8 cellular contexts compared by ENCODE assay signal in genomic region chr6:15663057-15663638, GRCh38. TPM values are rescaled to one million over a fixed set of nuclear protein-coding genes. Genes with fewer than 3 reads are reported as not detected.
DNase-seq lines count a peak whose midpoint lies in the region; ATAC-seq, FAIRE-seq and TF ChIP-seq lines count a peak whose summit lies in the region.

No MANE protein-coding gene starts in this region.

- peak overlapping the region; percentile 73 to 92 (median 88) for H3K27ac Mint-ChIP-seq in naive thymus-derived CD8-positive, alpha-beta T cell

- peaks cover 0 to 1% (median 0%) of the 10 kb centered on the region in 5 donors for H3K27me3 Mint-ChIP-seq in naive thymus-derived CD8-positive, alpha-beta T cell

- no peaks in the 10 kb centered on the region for H3K9me3 ChIP-seq in effector memory CD4-positive, alpha-beta T cell (ENCODE audit: control insufficient read depth, low read length)

- POLR2A ChIA-PET in naive thymus-derived CD8-positive, alpha-beta T cell (lab: Charles Lee): interaction anchor here (0.7 to 1.5 kb wide), 3 partner anchors 466 to 670 kb away, joined by 3 to 5 read pairs (median 3); partner anchors contain the start of gene MYLIP

- no peaks in the 10 kb centered on the region for H3K36me3 ChIP-seq in effector memory CD4-positive, alpha-beta T cell (ENCODE audit: control insufficient read depth, insufficient read depth, low read length)

- no peak for FAIRE-seq in D721Med (lab: Jason Lieb, UNC)
- FAIRE-seq in RCC 7860 (lab: Jason Lieb, UNC): no peak

- no peaks in the 10 kb centered on the region for H3K4me1 ChIP-seq in effector memory CD4-positive, alpha-beta T cell (ENCODE audit: control insufficient read depth, insufficient read depth, low read length, poor library complexity, severe bottlenecking)

- peak overlapping the region; percentile 65 to 94 (median 86) for H3K4me3 Mint-ChIP-seq in naive thymus-derived CD8-positive, alpha-beta T cell

- DNase-seq in D721Med (ENCODE audit: insufficient read length, low spot score): peak; percentile 86
- DNase-seq in H4 (ENCODE audit: low spot score): peak; percentile 46
- DNase-seq in RCC 7860 (ENCODE audit: low spot score): peak; percentile 23
- no peak for DNase-seq in effector memory CD4-positive, alpha-beta T cell
- DNase-seq in naive thymus-derived CD8-positive, alpha-beta T cell: peak in 1 of 10 donors; percentile 13
- no peak for DNase-seq in NCI-H748 (lab: John Stamatoyannopoulos, UW; ENCODE audit: unreplicated experiment)

- peak overlapping the region; percentile 46 for H3K27ac ChIP-seq in effector memory CD4-positive, alpha-beta T cell (ENCODE audit: insufficient read depth, low read length, poor library complexity, severe bottlenecking)

- peak overlapping the region; percentile 78 for H3K4me3 ChIP-seq in effector memory CD4-positive, alpha-beta T cell (ENCODE audit: insufficient read depth, low read depth, low read length, poor library complexity, severe bottlenecking)

- H3K4me1 Mint-ChIP-seq in naive thymus-derived CD8-positive, alpha-beta T cell: peaks cover 11 to 43% (median 30%) of the 10 kb centered on the region in 4 donors

- no peaks in the 10 kb centered on the region for H3K9me3 Mint-ChIP-seq in naive thymus-derived CD8-positive, alpha-beta T cell

- TF ChIP-seq CTCF in D721Med (IDR thresholded peaks at IDR 0.05; ENCODE audit: insufficient read depth, missing control alignments): no peak

- no peak for ATAC-seq in naive thymus-derived CD8-positive, alpha-beta T cell
- ATAC-seq in GM21619 (IDR thresholded peaks at IDR 0.05; ENCODE audit: unreplicated experiment): no peak
- ATAC-seq in HG03439 (IDR thresholded peaks at IDR 0.05; ENCODE audit: unreplicated experiment): no peak

- H3K27me3 ChIP-seq in effector memory CD4-positive, alpha-beta T cell (replicated peaks; ENCODE audit: control insufficient read depth, insufficient read depth, low read length, poor library complexity, severe bottlenecking): no peaks in the 10 kb centered on the region

- peaks cover 0 to 13% (median 4%) of the 10 kb centered on the region in 3 donors for H3K36me3 Mint-ChIP-seq in naive thymus-derived CD8-positive, alpha-beta T cell

RNA-seq across cellular contexts. Expression of gene DTNBP1, which starts 0.3 kb away (rescaled TPM):
- total RNA-seq in H4 (2014; rRNA removed; shearing (Covaris generic)): 7.5 and 15.3 TPM in 2 replicates
- 10 to 100 TPM; 23.1 to 27.4 TPM for total RNA-seq in naive thymus-derived CD8-positive, alpha-beta T cell
- polyA plus RNA-seq in naive thymus-derived CD8-positive, alpha-beta T cell: 10 to 100 TPM; 32.5 to 41.5 (median 39.9) TPM

Comparison
In these comparisons a context has a peak if more than half of its experiments do, and no peak if none do; other contexts are left out.
1. DNase-seq: peak in D721Med (single experiment), H4 (single experiment) and RCC 7860 (single experiment); none in effector memory CD4-positive, alpha-beta T cell (0 of 3) and NCI-H748 (single experiment).